In the genomic region with DNA sequence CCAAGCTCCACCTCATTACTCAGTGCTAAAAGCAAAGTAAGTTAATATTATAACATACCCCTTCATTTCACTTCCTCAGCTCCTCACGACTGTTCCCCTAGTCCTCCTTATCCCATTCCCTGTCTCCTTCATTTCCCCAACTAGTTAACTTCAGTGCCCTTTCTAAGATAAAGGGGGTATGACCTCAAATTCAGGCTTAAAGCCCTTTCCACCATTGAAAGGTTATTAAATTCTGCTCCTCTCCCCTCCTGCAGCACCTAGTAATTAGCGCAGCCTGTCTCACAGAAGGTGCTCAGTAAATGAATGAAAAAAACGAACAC, we compare ENCODE assay signal across 10 cellular contexts. TPM values are rescaled to one million over a fixed set of nuclear protein-coding genes. Genes with fewer than 3 reads are reported as not detected.
A peak's percentile ranks its signal among the peaks of the same experiment; 100 is the strongest.
DNase-seq lines count a peak whose midpoint lies in the region; ATAC-seq and TF ChIP-seq lines count a peak whose summit lies in the region.
"Had no signal": no experiment of that assay in that cellular context is flagged by ENCODE, and none has a peak within 500 bp of the region (broad histone marks: within the 10 kb centered on the region; RNA-seq: fewer than 3 reads in every experiment).

No MANE protein-coding gene starts in this region.

- H3K9ac ChIP-seq in fibroblast of lung (ENCODE audit: insufficient read depth, low read length) = no peak overlapping the region

- H3K4me1 ChIP-seq in fibroblast of lung (ENCODE audit: control insufficient read depth, extremely low read depth, insufficient read depth, low read length) (peaks cover 9% of the 10 kb centered on the region), prostate gland (replicated peaks) (no peaks in the 10 kb centered on the region)

- H2AFZ ChIP-seq in fibroblast of lung (ENCODE audit: low read length) = peak overlapping the region; percentile 94

- TF ChIP-seq CTCF in fibroblast of lung (conservative IDR thresholded peaks at IDR 0.05 in 1 of 2, IDR thresholded peaks at IDR 0.05 in 1 of 2; ENCODE audit: low read depth in 1 of 2, low read length in 2 of 2) (no peak), prostate gland (IDR thresholded peaks at IDR 0.05) (no peak)

- H3K36me3 ChIP-seq in fibroblast of lung (ENCODE audit: control insufficient read depth, insufficient read depth, low read length) = no peaks in the 10 kb centered on the region
- H3K36me3 ChIP-seq in prostate gland = no peaks in the 10 kb centered on the region

- H3K9me3 ChIP-seq in fibroblast of lung (ENCODE audit: control insufficient read depth, insufficient read depth, low read depth, low read length) (no peaks in the 10 kb centered on the region), prostate gland (no peaks in the 10 kb centered on the region)

- no peaks in the 10 kb centered on the region for H3K79me2 ChIP-seq in fibroblast of lung (ENCODE audit: control insufficient read depth, insufficient read depth, low read length)

- intact Hi-C loops in prostate gland (cut with DNase I) = loop anchor here (5.0 kb wide), 1 partner anchor 227 kb away; the partner anchor contains the start of genes ANKMY2 and BZW2

- ATAC-seq in GM18870 (IDR thresholded peaks at IDR 0.05; ENCODE audit: unreplicated experiment) = peak; percentile 0
- peak; percentile 4 for ATAC-seq in SK-N-SH treated with all-trans-retinoic acid at 6 μM for 48 hours
- ATAC-seq in activated CD4-positive, CD25-positive, alpha-beta regulatory T cell treated with anti-CD3 and anti-CD28 coated beads, Interleukin-2, amount 50 U/mL, for 24 hours = no peak
- no peak for ATAC-seq in HG03135 (IDR thresholded peaks at IDR 0.05; ENCODE audit: unreplicated experiment)

- TF ChIP-seq POLR2A in prostate gland (IDR thresholded peaks at IDR 0.05) = no peak

- H3K4me3 ChIP-seq in fibroblast of lung (replicated peaks in 1 of 4; ENCODE audit: control extremely low read depth in 1 of 4, insufficient read depth in 1 of 4, low read depth in 3 of 4, low read length in 4 of 4) (peak overlapping the region; percentile 38 to 67 (median 60)), prostate gland (peak overlapping the region; percentile 51 to 54)

- peak overlapping the region; percentile 78 for H3K4me2 ChIP-seq in fibroblast of lung (ENCODE audit: extremely low read depth, insufficient read depth, low read length)

- whole genome bisulfite sequencing in prostate gland = 1% methylated on average over 3 of the region's 3 CpGs

- H3K27me3 ChIP-seq in fibroblast of lung (ENCODE audit: control insufficient read depth, insufficient read depth, low read length) = no peaks in the 10 kb centered on the region
- H3K27me3 ChIP-seq in prostate gland (replicated peaks; ENCODE audit: insufficient read depth) = no peaks in the 10 kb centered on the region

- no peaks in the 10 kb centered on the region for H4K20me1 ChIP-seq in fibroblast of lung (ENCODE audit: control insufficient read depth, extremely low read depth, insufficient read depth, low read length)

- peak overlapping the region; percentile 90 for H3K27ac ChIP-seq in fibroblast of lung (ENCODE audit: insufficient read depth, low read length)
- H3K27ac ChIP-seq in prostate gland = peak overlapping the region; percentile 94

- DNase-seq in fibroblast of lung (ENCODE audit: low read depth in 2 of 2) (no peak), prostate gland (ENCODE audit: low spot score) (no peak), EL (no peak)
- no peak for DNase-seq in activated CD4-positive, alpha-beta T cell treated with anti-CD3 and anti-CD28 coated beads for 4 hours

TF ChIP-seq in SK-N-SH treated with all-trans-retinoic acid at 6 μM for 48 hours, 23 proteins besides CTCF, POLR2A, EP300 and RAD21:
- TF ChIP-seq CREB5 (CRISPR knock-in tag; IDR thresholded peaks at IDR 0.05; ENCODE audit: low read depth) (no peak), ARNTL (CRISPR knock-in tag; IDR thresholded peaks at IDR 0.05; ENCODE audit: borderline replicate concordance, low read depth) (no peak), RARB (CRISPR knock-in tag; IDR thresholded peaks at IDR 0.05) (no peak), ZC3H10 (CRISPR knock-in tag; IDR thresholded peaks at IDR 0.05) (no peak), BACH2 (CRISPR knock-in tag; IDR thresholded peaks at IDR 0.05; ENCODE audit: borderline replicate concordance) (no peak), ESRRG (CRISPR knock-in tag; IDR thresholded peaks at IDR 0.05) (no peak), SNAI2 (CRISPR knock-in tag; IDR thresholded peaks at IDR 0.05) (no peak), CSRNP3 (CRISPR knock-in tag; IDR thresholded peaks at IDR 0.05) (no peak), ZNF565 (CRISPR knock-in tag; conservative IDR thresholded peaks at IDR 0.05; ENCODE audit: low read depth) (no peak), ZFP3 (CRISPR knock-in tag; IDR thresholded peaks at IDR 0.05) (no peak), ISL1 (CRISPR knock-in tag; IDR thresholded peaks at IDR 0.05) (no peak), OSR1 (CRISPR knock-in tag; IDR thresholded peaks at IDR 0.05) (no peak), ZNF70 (CRISPR knock-in tag; IDR thresholded peaks at IDR 0.05) (no peak), TOX (CRISPR knock-in tag; IDR thresholded peaks at IDR 0.05; ENCODE audit: borderline replicate concordance) (no peak), ZNF8 (CRISPR knock-in tag; IDR thresholded peaks at IDR 0.05) (no peak), POU6F1 (CRISPR knock-in tag; IDR thresholded peaks at IDR 0.05; ENCODE audit: borderline replicate concordance, low read depth) (no peak)
- TF ChIP-seq, protein P1, sequence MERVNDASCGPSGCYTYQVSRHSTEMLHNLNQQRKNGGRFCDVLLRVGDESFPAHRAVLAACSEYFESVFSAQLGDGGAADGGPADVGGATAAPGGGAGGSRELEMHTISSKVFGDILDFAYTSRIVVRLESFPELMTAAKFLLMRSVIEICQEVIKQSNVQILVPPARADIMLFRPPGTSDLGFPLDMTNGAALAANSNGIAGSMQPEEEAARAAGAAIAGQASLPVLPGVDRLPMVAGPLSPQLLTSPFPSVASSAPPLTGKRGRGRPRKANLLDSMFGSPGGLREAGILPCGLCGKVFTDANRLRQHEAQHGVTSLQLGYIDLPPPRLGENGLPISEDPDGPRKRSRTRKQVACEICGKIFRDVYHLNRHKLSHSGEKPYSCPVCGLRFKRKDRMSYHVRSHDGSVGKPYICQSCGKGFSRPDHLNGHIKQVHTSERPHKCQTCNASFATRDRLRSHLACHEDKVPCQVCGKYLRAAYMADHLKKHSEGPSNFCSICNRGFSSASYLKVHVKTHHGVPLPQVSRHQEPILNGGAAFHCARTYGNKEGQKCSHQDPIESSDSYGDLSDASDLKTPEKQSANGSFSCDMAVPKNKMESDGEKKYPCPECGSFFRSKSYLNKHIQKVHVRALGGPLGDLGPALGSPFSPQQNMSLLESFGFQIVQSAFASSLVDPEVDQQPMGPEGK (CRISPR knock-in tag; IDR thresholded peaks at IDR 0.05; ENCODE audit: borderline replicate concordance) = no peak

RNA-seq across cellular contexts. Expression of gene CRPPA, which starts 1.0 kb away (rescaled TPM):
- 1.0 and 1.5 TPM in 2 replicates for total RNA-seq in fibroblast of lung
- polyA plus RNA-seq in fibroblast of lung = 1.0 and 1.1 TPM in 2 replicates
- 0.84 and 0.91 TPM in 2 replicates for polyA plus RNA-seq in fibroblast of lung (2012)
- polyA minus RNA-seq in fibroblast of lung (ENCODE audit: low replicate concordance) = 0.31 and 0.37 TPM in 2 replicates
- total RNA-seq in prostate gland = 1 to 10 TPM; 1.6 to 3.7 TPM

RNA-seq across cellular contexts. Expression of gene SOSTDC1, which starts 45.2 kb away (rescaled TPM):
- under 0.01 TPM in 1 of 2 replicates, not detected in the other for total RNA-seq in fibroblast of lung
- polyA plus RNA-seq in fibroblast of lung = 0.05 and 0.07 TPM in 2 replicates
- 0.07 TPM in 1 of 2 replicates, not detected in the other for polyA plus RNA-seq in fibroblast of lung (2012)
- polyA minus RNA-seq in fibroblast of lung (ENCODE audit: low replicate concordance) = not detected in 2 replicates
- total RNA-seq in prostate gland = 1 to 10 TPM; 2.3 to 3.0 TPM
- total RNA-seq: lung microvascular endothelial cell; T-helper 1 cell treated with Interleukin-12 subunit alpha and Interleukin-12 subunit beta and Interleukin-4 antibody, amounts not matched to agents 30 ng/mL and 1 ng/mL, for 36 hours had no signal

Comparison
In these comparisons a context has a peak if more than half of its experiments do, and no peak if none do; other contexts are left out.
1. ATAC-seq: peak in GM18870 (single experiment) and SK-N-SH treated with all-trans-retinoic acid at 6 μM for 48 hours (single experiment); none in activated CD4-positive, CD25-positive, alpha-beta regulatory T cell treated with anti-CD3 and anti-CD28 coated beads, Interleukin-2, amount 50 U/mL, for 24 hours (0 of 2) and HG03135 (single experiment).